In the genomic region with DNA sequence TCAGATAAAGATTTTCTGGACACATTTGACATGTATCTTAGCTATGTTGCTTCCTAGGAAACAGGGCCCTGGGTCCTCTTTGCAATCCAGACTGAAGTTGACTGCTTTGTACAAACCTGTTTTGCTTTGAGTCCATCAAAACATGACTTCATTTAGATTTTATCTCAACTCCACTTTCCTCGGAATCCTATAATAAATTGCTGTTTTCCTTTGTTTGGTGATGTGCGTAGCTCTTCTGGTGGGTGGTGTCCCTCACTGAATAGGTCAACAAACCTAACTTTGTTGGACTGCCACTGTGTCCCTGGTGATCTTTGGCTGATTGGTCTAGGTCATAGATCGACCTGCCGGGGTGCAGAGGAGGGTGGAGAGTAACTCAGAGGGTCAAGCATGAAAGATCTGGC, we compare ENCODE assay signal across 11 cellular contexts. TPM values are rescaled to one million over a fixed set of nuclear protein-coding genes. Genes with fewer than 3 reads are reported as not detected.
A peak's percentile ranks its signal among the peaks of the same experiment; 100 is the strongest.
DNase-seq lines count a peak whose midpoint lies in the region; ATAC-seq, FAIRE-seq and TF ChIP-seq lines count a peak whose summit lies in the region.
"Had no signal": no experiment of that assay in that cellular context is flagged by ENCODE, and none has a peak within 500 bp of the region (broad histone marks: within the 10 kb centered on the region; RNA-seq: fewer than 3 reads in every experiment).

No MANE protein-coding gene starts in this region.

- H3K14ac ChIP-seq in H9 (ENCODE audit: insufficient read depth, low read length), result no peak overlapping the region

- TF ChIP-seq CTCF in VCaP (conservative IDR thresholded peaks at IDR 0.05) (no peak), H9 (conservative IDR thresholded peaks at IDR 0.05) (no peak)

- no peak overlapping the region for H4K8ac ChIP-seq in H9 (replicated peaks; ENCODE audit: insufficient read length, low read depth, low read length)

- no peak overlapping the region for H4K5ac ChIP-seq in H9 (ENCODE audit: insufficient read length, low read depth, low read length)

- H3K56ac ChIP-seq in H9 (ENCODE audit: insufficient read length, low read depth, low read length), result no peak overlapping the region

- WGBS in H9 (ENCODE audit: extremely low coverage, insufficient read length, low lambda C conversion rate), result no CpG with 5 or more reads among the region's 4 CpGs

- H3K79me1 ChIP-seq in H9 (ENCODE audit: insufficient read depth, low read depth, low read length, poor library complexity, severe bottlenecking), result no peaks in the 10 kb centered on the region

- H2BK20ac ChIP-seq in H9 (ENCODE audit: low read depth, low read length, poor library complexity, severe bottlenecking), result no peak overlapping the region

- H3K27ac Mint-ChIP-seq in IgD-negative memory B cell (peak overlapping the region in 2 of 3 donors; percentile 22 to 83), H9 (no peak overlapping the region)
- H3K27ac Mint-ChIP-seq in stimulated activated effector memory CD8-positive, alpha-beta T cell treated with anti-CD3 and anti-CD28 coated beads, Interleukin-12 subunit alpha, Interleukin-12 subunit beta, amount 100 ng/mL, for 72 hours, result peak overlapping the region; percentile 95
- H3K27ac Mint-ChIP-seq: progenitor cell of endocrine pancreas had no signal

- no peak overlapping the region for H2BK120ac ChIP-seq in H9 (ENCODE audit: low read depth, low read length, poor library complexity, severe bottlenecking)

- no peak overlapping the region for H3T11ph ChIP-seq in H9 (ENCODE audit: low read length)

- no peak overlapping the region for H3K23ac ChIP-seq in H9 (ENCODE audit: insufficient read length, low read depth, low read length)

- H3K27me3 ChIP-seq in layer of hippocampus (ENCODE audit: control insufficient read depth, insufficient read depth, low read length) (no peaks in the 10 kb centered on the region), H9 (ENCODE audit: insufficient read depth, low read length) (no peaks in the 10 kb centered on the region)
- H3K27me3 ChIP-seq: heart right ventricle had no signal

- no peaks in the 10 kb centered on the region for H4K20me1 ChIP-seq in H9 (ENCODE audit: control insufficient read depth, insufficient read depth, insufficient read length)

- no peak overlapping the region for H3K9ac ChIP-seq in H9 (ENCODE audit: extremely low read depth, insufficient read length, low read length)

- H3K27me3 Mint-ChIP-seq in IgD-negative memory B cell, result no peaks in the 10 kb centered on the region
- peaks cover 46% of the 10 kb centered on the region for H3K27me3 Mint-ChIP-seq in H9 (ENCODE audit: low read depth)

- H3K4me1 Mint-ChIP-seq in IgD-negative memory B cell (peaks cover 37 to 55% (median 53%) of the 10 kb centered on the region in 3 donors), H9 (peaks cover 13 to 16% of the 10 kb centered on the region in 2 experiments)
- H3K4me1 Mint-ChIP-seq in stimulated activated effector memory CD8-positive, alpha-beta T cell treated with anti-CD3 and anti-CD28 coated beads, Interleukin-12 subunit alpha, Interleukin-12 subunit beta, amount 100 ng/mL, for 72 hours, result peaks cover 78% of the 10 kb centered on the region

- H3K23me2 ChIP-seq in H9 (ENCODE audit: insufficient read length, low read depth, low read length, poor library complexity, severe bottlenecking), result peaks cover 6% of the 10 kb centered on the region

- H3K79me2 ChIP-seq in H9 (ENCODE audit: insufficient read depth, low read length), result no peaks in the 10 kb centered on the region

- H3K9me3 ChIP-seq in H9 (ENCODE audit: control insufficient read depth, low read depth, low read length), result no peaks in the 10 kb centered on the region
- H3K9me3 ChIP-seq: Caco-2, heart right ventricle had no signal

- H3K4me3 Mint-ChIP-seq in IgD-negative memory B cell (peak overlapping the region in 3 of 4 donors; percentile 16 to 93 (median 78)), H9 (no peak overlapping the region)
- H3K4me3 Mint-ChIP-seq in stimulated activated effector memory CD8-positive, alpha-beta T cell treated with anti-CD3 and anti-CD28 coated beads, Interleukin-12 subunit alpha, Interleukin-12 subunit beta, amount 100 ng/mL, for 72 hours, result peak overlapping the region; percentile 96

- H2BK15ac ChIP-seq in H9 (ENCODE audit: low read depth, low read length), result no peak overlapping the region

- H3K36me3 Mint-ChIP-seq in IgD-negative memory B cell (peaks cover 3% of the 10 kb centered on the region), H9 (ENCODE audit: insufficient read depth in 1 of 3, low read depth in 3 of 3) (no peaks in the 10 kb centered on the region)
- H3K36me3 Mint-ChIP-seq in stimulated activated effector memory CD8-positive, alpha-beta T cell treated with anti-CD3 and anti-CD28 coated beads, Interleukin-12 subunit alpha, Interleukin-12 subunit beta, amount 100 ng/mL, for 72 hours, result peaks cover 7% of the 10 kb centered on the region

- no peak overlapping the region for H3K18ac ChIP-seq in H9 (ENCODE audit: insufficient read length, low read depth, low read length)

- no peak for FAIRE-seq in HTR-8/SVneo (lab: Jason Lieb, UNC)
- FAIRE-seq: endometrium had no signal

- ATAC-seq in stimulated activated effector memory CD8-positive, alpha-beta T cell treated with anti-CD3 and anti-CD28 coated beads, Interleukin-12 subunit alpha, Interleukin-12 subunit beta, amount 100 ng/mL, for 72 hours, result no peak
- ATAC-seq in HG03095 (IDR thresholded peaks at IDR 0.05; ENCODE audit: unreplicated experiment), result no peak

- DNase-seq in stimulated activated effector memory CD8-positive, alpha-beta T cell treated with anti-CD3 and anti-CD28 coated beads, Interleukin-12 subunit alpha, Interleukin-12 subunit beta, amount 100 ng/mL, for 72 hours (ENCODE audit: low spot score in 2 of 2), result no peak
- no peak for DNase-seq in HTR-8/SVneo (ENCODE audit: insufficient read length, low spot score)
- no peak for DNase-seq in H9
- DNase-seq: Caco-2 had no signal

- H2BK5ac ChIP-seq in H9 (ENCODE audit: insufficient read length, low read length), result no peak overlapping the region

- no peak overlapping the region for H2AK5ac ChIP-seq in H9 (ENCODE audit: insufficient read length, low read length)

- H3K4ac ChIP-seq in H9 (ENCODE audit: low read depth, low read length), result no peak overlapping the region

- no peak overlapping the region for H2AFZ ChIP-seq in H9 (ENCODE audit: low read length)

- no peak overlapping the region for H3K4me2 ChIP-seq in H9 (ENCODE audit: insufficient read depth, insufficient read length, low read length)

- H4K91ac ChIP-seq in H9 (ENCODE audit: insufficient read length, low read depth, low read length), result no peak overlapping the region

- no peak overlapping the region for H2BK12ac ChIP-seq in H9 (ENCODE audit: insufficient read length, low read depth, low read length)

- H3K27ac ChIP-seq in VCaP, result 0 out of 2 replicates have a peak overlapping the region, but pooled peaks have one; percentile 71
- H3K27ac ChIP-seq in layer of hippocampus (ENCODE audit: low read depth, low read length), result peak overlapping the region; percentile 95
- H3K27ac ChIP-seq in H9 (ENCODE audit: insufficient read length, low read depth, low read length), result no peak overlapping the region

- H3K9me3 Mint-ChIP-seq in IgD-negative memory B cell (peaks cover 0 to 1% (median 0%) of the 10 kb centered on the region in 3 donors), H9 (no peaks in the 10 kb centered on the region; a peak in 1 of 5 replicates)
- H3K9me3 Mint-ChIP-seq in stimulated activated effector memory CD8-positive, alpha-beta T cell treated with anti-CD3 and anti-CD28 coated beads, Interleukin-12 subunit alpha, Interleukin-12 subunit beta, amount 100 ng/mL, for 72 hours, result peaks cover 3% of the 10 kb centered on the region

- no peaks in the 10 kb centered on the region for H3K4me1 ChIP-seq in H9 (ENCODE audit: insufficient read depth, low read length)
- H3K4me1 ChIP-seq: Caco-2 had no signal

RNA-seq across cellular contexts. Expression of a gene that starts 0.7 kb away (rescaled TPM):
- polyA plus RNA-seq in IgD-negative memory B cell, result 3.8 TPM
- total RNA-seq in H9 (2021), result 0.09 TPM in 1 of 2 replicates, not detected in the other
- total RNA-seq: Caco-2, progenitor cell of endocrine pancreas had no signal

Comparison
In these comparisons a context has a peak if more than half of its experiments do, and no peak if none do; other contexts are left out.
1. H3K27ac Mint-ChIP-seq: peak in IgD-negative memory B cell (2 of 3) and stimulated activated effector memory CD8-positive, alpha-beta T cell treated with anti-CD3 and anti-CD28 coated beads, Interleukin-12 subunit alpha, Interleukin-12 subunit beta, amount 100 ng/mL, for 72 hours (single experiment); none in H9 (0 of 3).
2. H3K4me3 Mint-ChIP-seq: peak in IgD-negative memory B cell (3 of 4) and stimulated activated effector memory CD8-positive, alpha-beta T cell treated with anti-CD3 and anti-CD28 coated beads, Interleukin-12 subunit alpha, Interleukin-12 subunit beta, amount 100 ng/mL, for 72 hours (single experiment); none in H9 (0 of 2).